8 cellular contexts compared by ENCODE assay signal in the genomic region with DNA sequence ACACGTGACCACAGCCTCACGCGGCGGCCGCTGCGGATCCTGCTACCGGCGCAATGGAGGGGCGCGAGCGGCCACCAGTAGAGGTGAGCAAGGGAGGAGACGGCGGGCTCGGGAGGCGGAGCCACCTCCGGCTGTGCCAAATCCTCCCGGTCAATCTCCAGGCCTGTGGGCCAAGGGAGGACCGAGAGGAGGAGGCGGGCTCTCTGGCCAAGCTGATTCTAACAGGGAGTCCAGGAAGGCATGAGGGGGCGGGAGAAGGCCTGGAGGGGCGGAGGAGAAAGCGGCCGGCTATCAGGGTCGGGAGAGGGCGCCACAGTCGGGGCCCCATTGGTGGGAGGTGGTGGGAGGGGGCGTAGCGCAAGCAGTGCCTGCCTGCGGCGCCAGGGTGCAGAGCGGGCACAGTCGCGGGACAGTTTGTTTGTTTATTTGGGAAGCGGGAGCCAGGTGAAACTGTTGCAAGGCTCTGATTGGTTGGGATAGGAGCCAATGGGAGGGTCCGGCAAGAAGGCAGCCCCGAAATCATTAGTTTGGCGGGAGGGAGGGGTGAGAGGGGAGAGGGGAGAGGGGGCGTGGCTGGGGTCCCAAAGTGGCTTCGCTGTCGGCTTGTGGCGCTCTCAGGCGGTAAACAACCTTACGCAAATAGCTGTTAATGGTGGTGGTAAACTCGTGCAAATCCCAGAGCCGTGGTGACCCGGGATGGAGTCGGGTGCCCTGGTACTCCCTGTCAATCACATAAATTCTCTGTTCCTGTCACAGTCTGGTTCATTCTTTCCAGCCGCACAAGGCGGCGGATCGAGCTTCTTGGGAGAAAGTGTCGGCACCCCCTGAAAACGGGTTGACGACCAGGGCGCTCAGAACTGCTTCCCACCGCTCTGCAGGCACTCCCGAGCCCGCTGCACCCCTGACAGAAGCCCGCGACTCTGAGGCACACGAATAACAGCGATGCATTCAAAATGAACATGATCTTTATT. TPM values are rescaled to one million over a fixed set of nuclear protein-coding genes. Genes with fewer than 3 reads are reported as not detected.
DNase-seq lines count a peak whose midpoint lies in the region; ATAC-seq, FAIRE-seq and TF ChIP-seq lines count a peak whose summit lies in the region.

Gene IRS4, minus strand, starts transcription at position 55 of the 971 bp plus-strand sequence.

- H3K27ac ChIP-seq in A673 (ENCODE audit: low read depth, low read length, poor library complexity, severe bottlenecking) (no peak within 1 kb of the TSS), GM12878 (ENCODE audit: control insufficient read depth, insufficient read depth) (no peak within 1 kb of the TSS), HepG2 (ENCODE audit: extremely low read length, insufficient read depth, low read length) (no peak within 1 kb of the TSS), upper lobe of right lung (no peak within 1 kb of the TSS)

- no peak within 1 kb of the TSS for H3K4me2 ChIP-seq in GM12878 (ENCODE audit: control insufficient read depth, insufficient read depth)
- H3K4me2 ChIP-seq in HepG2 (ENCODE audit: low read depth, low read length) = peak within 1 kb of the TSS; percentile 71

- H3K27me3 ChIP-seq in A673 (replicated peaks; ENCODE audit: insufficient read depth, low read depth, low read length, poor library complexity) = peaks cover 80% of the 10 kb centered on the region
- H3K27me3 ChIP-seq in GM12878 (replicated peaks in 1 of 2; ENCODE audit: control insufficient read depth in 2 of 2, insufficient read depth in 2 of 2, low read length in 1 of 2) = peaks cover 2 to 3% of the 10 kb centered on the region in 2 experiments; a peak in 3 of 4 replicates
- H3K27me3 ChIP-seq in HepG2 (ENCODE audit: control insufficient read depth in 1 of 2, insufficient read depth in 2 of 2, low read length in 2 of 2) = no peaks in the 10 kb centered on the region; a peak in 1 of 5 replicates
- H3K27me3 ChIP-seq in upper lobe of right lung = peaks cover 39% of the 10 kb centered on the region

- intact Hi-C loops in A673 (cut with micrococcal nuclease; ENCODE audit: unreplicated experiment) = no loop called here
- intact Hi-C loops in GM12878 (cut with micrococcal nuclease; ENCODE audit: unreplicated experiment) = no loop called here
- intact Hi-C loops in HepG2 (cut with micrococcal nuclease; ENCODE audit: unreplicated experiment) = no loop called here
- intact Hi-C loops in upper lobe of right lung (cut with DNase I) = no loop called here
- intact Hi-C loops in activated CD8-positive, alpha-beta T cell treated with anti-CD3 and anti-CD28 coated beads for 36 hours (cut with micrococcal nuclease) = no loop called here

- peaks cover 15% of the 10 kb centered on the region for H3K27me3 Mint-ChIP-seq in HFFc6 (ENCODE audit: insufficient read depth)
- H3K27me3 Mint-ChIP-seq in activated CD8-positive, alpha-beta T cell treated with anti-CD3 and anti-CD28 coated beads for 36 hours = peaks cover 24% of the 10 kb centered on the region

- no peak for TF ChIP-seq RAD21 in GM12878 (IDR thresholded peaks at IDR 0.05; ENCODE audit: insufficient read depth, low read depth, low read length)
- no peak for TF ChIP-seq RAD21 in HepG2 (CRISPR knock-in tag; IDR thresholded peaks at IDR 0.05)

- H3K36me3 ChIP-seq in A673 (ENCODE audit: insufficient read depth, low read length, poor library complexity, severe bottlenecking) = no peaks in the 10 kb centered on the region
- H3K36me3 ChIP-seq in GM12878 (ENCODE audit: control insufficient read depth in 2 of 2, insufficient read depth in 2 of 2, low read length in 1 of 2) = no peaks in the 10 kb centered on the region
- no peaks in the 10 kb centered on the region for H3K36me3 ChIP-seq in HepG2 (replicated peaks in 1 of 2; ENCODE audit: control insufficient read depth in 1 of 2, insufficient read depth in 2 of 2, low read length in 2 of 2)
- H3K36me3 ChIP-seq in upper lobe of right lung = no peaks in the 10 kb centered on the region

- no peaks in the 10 kb centered on the region for H3K36me3 Mint-ChIP-seq in HFFc6 (ENCODE audit: low read depth)
- H3K36me3 Mint-ChIP-seq in activated CD8-positive, alpha-beta T cell treated with anti-CD3 and anti-CD28 coated beads for 36 hours (ENCODE audit: low read depth) = no peaks in the 10 kb centered on the region

- TF ChIP-seq EP300 in GM12878 (IDR thresholded peaks at IDR 0.05; ENCODE audit: borderline replicate concordance in 1 of 2, control insufficient read depth in 1 of 2, low read depth in 2 of 2, low read length in 2 of 2) = no peak
- no peak for TF ChIP-seq EP300 in HepG2 (IDR thresholded peaks at IDR 0.05; ENCODE audit: low read depth in 2 of 2, low read length in 2 of 2)
- no peak for TF ChIP-seq EP300 in HepG2 (CRISPR knock-in tag; IDR thresholded peaks at IDR 0.05; ENCODE audit: borderline replicate concordance)

- POLR2A ChIA-PET in A673 (lab: Charles Lee; ENCODE audit: low non-redundant PET) = no interaction called here
- POLR2A ChIA-PET in GM12878 (lab: Charles Lee) = no interaction called here
- POLR2A ChIA-PET in HepG2 (lab: Yijun Ruan, JAX) = no interaction called here
- POLR2A ChIA-PET in activated CD8-positive, alpha-beta T cell treated with anti-CD3 and anti-CD28 coated beads for 36 hours (lab: Charles Lee) = no interaction called here

- H3K4me1 Mint-ChIP-seq in HFFc6 (ENCODE audit: low read depth) = no peaks in the 10 kb centered on the region
- no peaks in the 10 kb centered on the region for H3K4me1 Mint-ChIP-seq in activated CD8-positive, alpha-beta T cell treated with anti-CD3 and anti-CD28 coated beads for 36 hours (ENCODE audit: low read depth)

- peak within 1 kb of the TSS; percentile 30; the same call in 1 of the 2 replicates for H3K4me3 Mint-ChIP-seq in HFFc6
- H3K4me3 Mint-ChIP-seq in activated CD8-positive, alpha-beta T cell treated with anti-CD3 and anti-CD28 coated beads for 36 hours = no peak within 1 kb of the TSS

- ATAC-seq in GM12878 (no peak), HepG2 (peak; percentile 92), upper lobe of right lung (peak; percentile 58)
- no peak for ATAC-seq in activated CD8-positive, alpha-beta T cell treated with anti-CD3 and anti-CD28 coated beads for 36 hours

- no peak for TF ChIP-seq POLR2A in GM12878 (IDR thresholded peaks at IDR 0.05; ENCODE audit: low read depth, low read length)
- TF ChIP-seq POLR2A in HepG2 (IDR thresholded peaks at IDR 0.05; ENCODE audit: insufficient read depth in 1 of 2, low read depth in 2 of 2, low read length in 2 of 2) = no peak

- H3K79me2 ChIP-seq in GM12878 (ENCODE audit: control insufficient read depth, insufficient read depth, low read length) = no peaks in the 10 kb centered on the region
- H3K79me2 ChIP-seq in HepG2 (ENCODE audit: insufficient read depth, low read length) = no peaks in the 10 kb centered on the region

- 69% methylated on average over 57 of the region's 62 CpGs for WGBS in GM12878 (ENCODE audit: insufficient coverage, insufficient replicate concordance, low lambda C conversion rate, missing lambda C conversion rate)
- 2% methylated on average over 14 of the region's 62 CpGs for WGBS in HepG2 (ENCODE audit: low lambda C conversion rate)

- H3K9ac ChIP-seq in GM12878 (ENCODE audit: control insufficient read depth, insufficient read depth, low read length) (no peak within 1 kb of the TSS), HepG2 (ENCODE audit: insufficient read depth, low read depth, low read length) (no peak within 1 kb of the TSS)

- RAD21 ChIA-PET in GM12878 (lab: Charles Lee; ENCODE audit: unreplicated experiment) = no interaction called here

- H2AFZ ChIP-seq in GM12878 (ENCODE audit: control insufficient read depth, low read depth, low read length) (no peak within 1 kb of the TSS), HepG2 (ENCODE audit: low read length) (no peak within 1 kb of the TSS)

- FAIRE-seq in GM12878 (lab: Jason Lieb, UNC) = no peak
- no peak for FAIRE-seq in HepG2 (lab: Jason Lieb, UNC)
- no peak for FAIRE-seq in frontal cortex (lab: Jason Lieb, UNC)

- H3K27ac Mint-ChIP-seq in HFFc6 = no peak within 1 kb of the TSS
- H3K27ac Mint-ChIP-seq in activated CD8-positive, alpha-beta T cell treated with anti-CD3 and anti-CD28 coated beads for 36 hours = no peak within 1 kb of the TSS

- H3K4me1 ChIP-seq in A673 (ENCODE audit: insufficient read depth, low read length, poor library complexity, severe bottlenecking) (no peaks in the 10 kb centered on the region), GM12878 (ENCODE audit: control insufficient read depth, insufficient read depth, low read length) (no peaks in the 10 kb centered on the region), HepG2 (ENCODE audit: insufficient read depth, low read length) (no peaks in the 10 kb centered on the region), upper lobe of right lung (no peaks in the 10 kb centered on the region)

- SMC1A ChIA-PET in GM12878 (lab: Charles Lee; ENCODE audit: uncharacterized antibody, unreplicated experiment) = no interaction called here

- no peaks in the 10 kb centered on the region for H4K20me1 ChIP-seq in GM12878 (ENCODE audit: control insufficient read depth, insufficient read depth)
- H4K20me1 ChIP-seq in HepG2 (ENCODE audit: insufficient read depth, low read length) = no peaks in the 10 kb centered on the region

- no TSS peak for BruUV-seq in A673 (replicated peaks; lab: Mats Ljungman, UMichigan)
- BruUV-seq in GM12878 (replicated peaks; lab: Mats Ljungman, UMichigan) = no TSS peak
- BruUV-seq in HepG2 (replicated peaks; lab: Mats Ljungman, UMichigan) = no TSS peak

- H3K4me3 ChIP-seq in A673 (ENCODE audit: low read depth, low read length, poor library complexity, severe bottlenecking) (peak within 1 kb of the TSS; percentile 19), GM12878 (no peak within 1 kb of the TSS), HepG2 (replicated peaks in 1 of 3; ENCODE audit: insufficient read depth in 1 of 3, low read depth in 2 of 3, low read length in 3 of 3) (peak within 1 kb of the TSS; percentile 47 to 57 (median 52); a peak in 4 of 6 replicates), upper lobe of right lung (peak within 1 kb of the TSS; percentile 31)

- in situ Hi-C loops in GM12878 (cut with MboI) (no loop called here), HepG2 (cut with HindIII; ENCODE audit: extremely low pct_ligation_motif_present, low pct_unique_long_range_greater_than_20kb) (no loop called here)

- H3K9me3 Mint-ChIP-seq in HFFc6 = no peaks in the 10 kb centered on the region
- H3K9me3 Mint-ChIP-seq in activated CD8-positive, alpha-beta T cell treated with anti-CD3 and anti-CD28 coated beads for 36 hours = no peaks in the 10 kb centered on the region

- CTCF ChIA-PET in A673 (lab: Charles Lee) = no interaction called here
- CTCF ChIA-PET in GM12878 (lab: Yijun Ruan, JAX) = no interaction called here
- CTCF ChIA-PET in HepG2 (lab: Yijun Ruan, JAX; ENCODE audit: low intra/inter-chr PET ratio, low total read pairs) = no interaction called here
- CTCF ChIA-PET in activated CD8-positive, alpha-beta T cell treated with anti-CD3 and anti-CD28 coated beads for 36 hours (lab: Charles Lee) = no interaction called here

- H3K9me3 ChIP-seq in A673 (ENCODE audit: low read depth, low read length, poor library complexity, severe bottlenecking) (no peaks in the 10 kb centered on the region), GM12878 (replicated peaks; ENCODE audit: control insufficient read depth, insufficient read depth, low read length) (no peaks in the 10 kb centered on the region; the same call in 2 of the 3 replicates), HepG2 (ENCODE audit: low read length) (no peaks in the 10 kb centered on the region), upper lobe of right lung (no peaks in the 10 kb centered on the region)

- DNase-seq in A673 (ENCODE audit: low spot score) (no peak), HFFc6 (no peak), GM12878 (ENCODE audit: low read depth, low spot score) (no peak), HepG2 (ENCODE audit: low spot score) (peak; percentile 32), upper lobe of right lung (no peak), frontal cortex (ENCODE audit: low spot score in 2 of 2) (no peak)
- DNase-seq in activated CD4-positive, CD25-positive, alpha-beta regulatory T cell (lab: John Stamatoyannopoulos, UW) = no peak
- DNase-seq in activated CD8-positive, alpha-beta T cell treated with anti-CD3 and anti-CD28 coated beads for 36 hours = no peak

- TF ChIP-seq CTCF in A673 (conservative IDR thresholded peaks at IDR 0.05; ENCODE audit: low read depth, low read length) (no peak), HFFc6 (IDR thresholded peaks at IDR 0.05) (no peak), GM12878 (IDR thresholded peaks at IDR 0.05 in 2 of 3, conservative IDR thresholded peaks at IDR 0.05 in 1 of 3; ENCODE audit: control insufficient read depth in 2 of 3, extremely low read depth in 1 of 3, insufficient read depth in 1 of 3, low read depth in 3 of 3, low read length in 3 of 3) (no peak), HepG2 (CRISPR knock-in tag; IDR thresholded peaks at IDR 0.05) (peak; percentile 37), upper lobe of right lung (IDR thresholded peaks at IDR 0.05) (no peak)
- TF ChIP-seq CTCF in activated CD8-positive, alpha-beta T cell treated with anti-CD3 and anti-CD28 coated beads for 36 hours (IDR thresholded peaks at IDR 0.05) = no peak

RNA-seq across cellular contexts. Expression of gene IRS4, which starts in this region (rescaled TPM):
- total RNA-seq in A673 (2021) = not detected in 2 replicates
- total RNA-seq in HFFc6 (2021; fragmentation: NEBNext Ultra II Directional; extraction: Animal tissue kit (Norgen Biotek cat#: 25700)) = not detected
- total RNA-seq in GM12878 (2013; cell fraction: nucleolus; rRNA removed) = not detected in 2 replicates
- 0.11 TPM in 1 of 2 replicates, not detected in the other for total RNA-seq in GM12878 (2014; rRNA removed)
- total RNA-seq in GM12878 (2014; rRNA removed; fragmentation: Illumina TruSeq; extraction: Trizol) = not detected in 2 replicates
- total RNA-seq in GM12878 (2021) = not detected in 2 replicates
- polyA plus RNA-seq in GM12878 (2011; ENCODE audit: low read depth) = not detected
- polyA plus RNA-seq in GM12878 (2011; rRNA removed) = 0.03 TPM in 2 replicates
- 0.01 and 0.03 TPM in 2 replicates for polyA plus RNA-seq in GM12878 (2011; cell fraction: cytosol; rRNA removed)
- 0.06 and 0.12 TPM in 2 replicates for polyA plus RNA-seq in GM12878 (2011; cell fraction: nucleus; rRNA removed)
- polyA plus RNA-seq in GM12878 (2012) = not detected in 2 replicates
- not detected in 2 replicates for polyA plus RNA-seq in GM12878 (2014; fragmentation: Illumina TruSeq; extraction: Trizol)
- not detected for polyA plus RNA-seq in GM12878 (2014; fragmentation: Nextera tagmentation; extraction: Ambion mirVana)
- 0.04 and 0.08 TPM in 2 replicates for polyA plus RNA-seq in GM12878 (2014; rRNA removed)
- not detected for polyA plus RNA-seq in GM12878 (2016; fragmentation: Nextera tagmentation; extraction: Ambion mirVana)
- polyA minus RNA-seq in GM12878 (2011; rRNA and poly(A)+ RNA removed) = 0.10 TPM in 1 of 2 replicates, not detected in the other
- not detected in 2 replicates for polyA minus RNA-seq in GM12878 (2011; cell fraction: cytosol; rRNA and poly(A)+ RNA removed)
- 0.12 and 0.19 TPM in 2 replicates for polyA minus RNA-seq in GM12878 (2011; cell fraction: nucleus; rRNA and poly(A)+ RNA removed)
- not detected in 2 replicates for total RNA-seq in HepG2 (2016; rRNA removed; fragmentation: Illumina TruSeq; extraction: Trizol)
- not detected in 2 replicates for total RNA-seq in HepG2 (2016; cell fraction: cytosol; rRNA removed; fragmentation: Illumina TruSeq; extraction: Trizol; ENCODE audit: low read depth)
- not detected in 2 replicates for total RNA-seq in HepG2 (2016; cell fraction: insoluble cytoplasmic fraction; rRNA removed; fragmentation: Illumina TruSeq; extraction: Trizol)
- not detected in 2 replicates for total RNA-seq in HepG2 (2016; cell fraction: membrane; rRNA removed; fragmentation: Illumina TruSeq; extraction: Trizol)
- not detected in 2 replicates for total RNA-seq in HepG2 (2016; cell fraction: nucleus; rRNA removed; fragmentation: Illumina TruSeq; extraction: Trizol)
- polyA plus RNA-seq in HepG2 (2011; rRNA removed) = not detected in 2 replicates
- polyA plus RNA-seq in HepG2 (2011; cell fraction: cytosol; rRNA removed) = not detected in 2 replicates
- polyA plus RNA-seq in HepG2 (2011; cell fraction: nucleus; rRNA removed) = not detected in 2 replicates
- polyA plus RNA-seq in HepG2 (2012) = not detected in 2 replicates
- not detected in 2 replicates for polyA plus RNA-seq in HepG2 (2016; cell fraction: cytosol; fragmentation: Illumina TruSeq; extraction: Trizol; ENCODE audit: low read depth)
- polyA plus RNA-seq in HepG2 (2016; cell fraction: insoluble cytoplasmic fraction; fragmentation: Illumina TruSeq; extraction: Trizol; ENCODE audit: low read depth) = not detected in 2 replicates
- polyA plus RNA-seq in HepG2 (2016; cell fraction: membrane; fragmentation: Illumina TruSeq; extraction: Trizol; ENCODE audit: low read depth) = not detected in 2 replicates
- not detected in 2 replicates for polyA plus RNA-seq in HepG2 (2016; cell fraction: nucleus; fragmentation: Illumina TruSeq; extraction: Trizol; ENCODE audit: insufficient read depth, low read depth)
- not detected in 2 replicates for polyA minus RNA-seq in HepG2 (2011; rRNA and poly(A)+ RNA removed; ENCODE audit: low replicate concordance)
- not detected in 2 replicates for polyA minus RNA-seq in HepG2 (2011; cell fraction: cytosol; rRNA and poly(A)+ RNA removed)
- polyA minus RNA-seq in HepG2 (2011; cell fraction: nucleus; rRNA and poly(A)+ RNA removed) = not detected in 2 replicates
- total RNA-seq in upper lobe of right lung = not detected
- total RNA-seq in frontal cortex = 1.2 TPM
- total RNA-seq in activated CD8-positive, alpha-beta T cell treated with anti-CD3 and anti-CD28 coated beads for 36 hours = not detected

Comparison
In these comparisons a context has a peak if more than half of its experiments do, and no peak if none do; other contexts are left out.
1. Peak in DNase-seq, ATAC-seq, H3K4me3 ChIP-seq and H3K4me2 ChIP-seq in HepG2; RNA of the gene not detected or under 1 TPM.
2. Peak in ATAC-seq and H3K4me3 ChIP-seq in upper lobe of right lung; RNA of the gene not detected or under 1 TPM.